16 cellular contexts compared by ENCODE assay signal in genomic region chr4:186200436-186201409, GRCh38. TPM values are rescaled to one million over a fixed set of nuclear protein-coding genes. Genes with fewer than 3 reads are reported as not detected.
"Had no signal": no experiment of that assay in that cellular context is flagged by ENCODE, and none has a peak within 500 bp of the region (broad histone marks: within the 10 kb centered on the region; RNA-seq: fewer than 3 reads in every experiment).

No MANE protein-coding gene starts in this region.

- DNase-seq: activated B cell treated with CpG ODN at 0.5 μM for 24 hours; activated CD4-positive, alpha-beta T cell treated with anti-CD3 and anti-CD28 coated beads, Interleukin-2, amount 50 U/mL, for 1 hour; activated naive CD4-positive, alpha-beta T cell; activated T-cell treated with anti-CD3 and anti-CD28 coated beads for 4 hours; erythroblast; gastrocnemius medialis; islet precursor cell; mucosa of descending colon; small intestine; stimulated activated CD4-positive, alpha-beta T cell treated with anti-CD3 and anti-CD28 coated beads, Interleukin-4, amount 100 ng/mL, for 24 hours; stimulated activated CD8-positive, alpha-beta memory T cell treated with anti-CD3 and anti-CD28 coated beads, Interleukin-4, amount 100 ng/mL, for 48 hours; stimulated activated naive CD4-positive, alpha-beta T cell treated with Interleukin-2 at 50 U/mL for 16 hours; substantia nigra had no signal

- H3K27ac Mint-ChIP-seq: type B pancreatic cell had no signal

- H3K9me3 Mint-ChIP-seq: activated B cell treated with CpG ODN at 0.5 μM for 24 hours; naive thymus-derived CD8-positive, alpha-beta T cell; type B pancreatic cell had no signal

- H3K27me3 Mint-ChIP-seq: activated B cell treated with CpG ODN at 0.5 μM for 24 hours; naive thymus-derived CD8-positive, alpha-beta T cell; type B pancreatic cell had no signal

- H3K4me3 Mint-ChIP-seq: activated B cell treated with CpG ODN at 0.5 μM for 24 hours, type B pancreatic cell had no signal

RNA-seq across cellular contexts. Expression of gene KLKB1, which starts 26.6 kb away (rescaled TPM):
- total RNA-seq: astrocyte had no signal
- polyA plus RNA-seq: naive thymus-derived CD8-positive, alpha-beta T cell had no signal
